ENCODE assay signal across 8 cellular contexts in the genomic region with DNA sequence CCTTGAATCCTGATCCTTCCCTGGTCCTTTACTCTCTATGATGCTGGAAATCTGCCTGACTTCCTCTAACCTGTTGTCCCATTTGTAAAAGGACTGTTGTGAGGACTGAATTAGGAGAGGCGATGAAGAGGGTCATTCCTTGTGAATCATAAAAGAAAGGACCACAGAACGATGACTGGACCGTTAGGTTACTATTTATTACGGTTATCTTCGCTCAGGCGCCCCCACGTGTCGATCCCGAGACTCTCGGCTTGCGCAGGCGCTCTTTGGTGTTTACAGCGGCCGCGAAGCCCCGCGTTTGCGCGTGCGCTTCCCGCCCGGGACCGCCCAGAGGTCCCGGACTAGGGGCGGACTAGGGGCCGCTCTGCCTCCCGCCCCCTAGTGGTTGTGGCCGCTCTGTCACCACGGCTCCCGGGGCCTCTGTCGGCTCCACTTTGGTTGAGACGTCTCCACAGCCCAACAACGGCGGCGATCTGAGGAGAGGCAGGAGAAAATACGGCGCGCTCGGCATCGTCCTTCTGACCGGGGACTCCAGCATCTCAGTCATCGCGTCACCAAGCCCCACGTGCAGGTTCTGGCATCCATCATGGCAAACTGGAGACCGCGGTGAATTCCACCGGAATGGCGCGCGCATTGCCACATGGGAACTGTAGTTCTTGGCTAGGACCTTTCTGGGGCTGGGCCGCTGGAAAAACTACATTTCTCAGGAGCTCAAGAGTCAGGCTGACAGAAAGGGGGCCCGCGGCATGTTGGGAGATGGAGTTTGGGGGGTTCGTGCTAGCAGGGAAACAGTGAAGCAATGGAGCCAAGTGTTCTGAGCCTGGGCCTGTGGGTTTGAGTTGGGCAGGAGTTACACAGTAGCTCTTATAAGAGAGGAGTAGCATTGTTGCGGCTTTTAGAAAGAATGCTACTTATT. TPM values are rescaled to one million over a fixed set of nuclear protein-coding genes. Genes with fewer than 3 reads are reported as not detected.
DNase-seq lines count a peak whose midpoint lies in the region; ATAC-seq and TF ChIP-seq lines count a peak whose summit lies in the region.

A gene with protein sequence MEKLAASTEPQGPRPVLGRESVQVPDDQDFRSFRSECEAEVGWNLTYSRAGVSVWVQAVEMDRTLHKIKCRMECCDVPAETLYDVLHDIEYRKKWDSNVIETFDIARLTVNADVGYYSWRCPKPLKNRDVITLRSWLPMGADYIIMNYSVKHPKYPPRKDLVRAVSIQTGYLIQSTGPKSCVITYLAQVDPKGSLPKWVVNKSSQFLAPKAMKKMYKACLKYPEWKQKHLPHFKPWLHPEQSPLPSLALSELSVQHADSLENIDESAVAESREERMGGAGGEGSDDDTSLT (minus strand): TSS at position 596 of the 916 bp plus-strand sequence. CDS start 12,866 bp downstream, outside the sequence.

- peak within 1 kb of the TSS; percentile 99 to 100 for H3K27ac Mint-ChIP-seq in effector memory CD8-positive, alpha-beta T cell

- ATAC-seq in effector memory CD8-positive, alpha-beta T cell (replicated peaks): peak; percentile 91

- TF ChIP-seq CTCF in GM20000 (IDR thresholded peaks at IDR 0.05; ENCODE audit: extremely low read depth, missing control alignments): peak; percentile 61

- H3K4me1 Mint-ChIP-seq in effector memory CD8-positive, alpha-beta T cell (ENCODE audit: low read depth in 2 of 2): peaks cover 16 to 19% of the 10 kb centered on the region in 2 donors

- H3K27me3 Mint-ChIP-seq in effector memory CD8-positive, alpha-beta T cell: no peaks in the 10 kb centered on the region

- peak within 1 kb of the TSS; percentile 93 to 94 for H3K4me3 Mint-ChIP-seq in effector memory CD8-positive, alpha-beta T cell

- H3K36me3 Mint-ChIP-seq in effector memory CD8-positive, alpha-beta T cell (ENCODE audit: insufficient read depth): peaks cover 10% of the 10 kb centered on the region

- no peaks in the 10 kb centered on the region for H3K9me3 Mint-ChIP-seq in effector memory CD8-positive, alpha-beta T cell

- peak; percentile 97 for DNase-seq in COR-L47 (lab: John Stamatoyannopoulos, UW)
- DNase-seq in GM20000 (ENCODE audit: low spot score): peak; percentile 95
- DNase-seq in HT1080 (ENCODE audit: low read depth): peak; percentile 95
- peak; percentile 92 to 94 for DNase-seq in NOMO-1 (lab: John Stamatoyannopoulos, UW; ENCODE audit: unreplicated experiment in 2 of 2)
- peak; percentile 85 to 90 for DNase-seq in activated CD8-positive, alpha-beta memory T cell treated with anti-CD3 and anti-CD28 coated beads for 4 hours (ENCODE audit: low read depth in 2 of 2)
- peak; percentile 92 to 95 (median 94) for DNase-seq in effector memory CD8-positive, alpha-beta T cell
- peak; percentile 98 for DNase-seq in medulla oblongata (ENCODE audit: extremely low spot score)
- DNase-seq in stimulated activated CD8-positive, alpha-beta memory T cell treated with anti-CD3 and anti-CD28 coated beads, Interleukin-12 subunit alpha, Interleukin-12 subunit beta, amount 100 ng/mL, for 24 hours (ENCODE audit: extremely low read depth): peak; percentile 82

RNA-seq across cellular contexts. Expression of the gene that starts here (rescaled TPM):
- 31.2 and 41.0 TPM in 2 replicates for total RNA-seq in HT1080 (2014; rRNA removed; shearing (Covaris generic))
- 17.2 and 30.0 TPM in 2 replicates for polyA plus RNA-seq in HT1080 (2015; cell fraction: cytosol; rRNA removed)
- polyA plus RNA-seq in HT1080 (2015; cell fraction: nucleus; rRNA removed): 7.2 and 9.5 TPM in 2 replicates

Comparison
In these comparisons a context has a peak if more than half of its experiments do, and no peak if none do; other contexts are left out.
1. Peak in every context shown above with its lines: DNase-seq and ATAC-seq.